In the genomic region with DNA sequence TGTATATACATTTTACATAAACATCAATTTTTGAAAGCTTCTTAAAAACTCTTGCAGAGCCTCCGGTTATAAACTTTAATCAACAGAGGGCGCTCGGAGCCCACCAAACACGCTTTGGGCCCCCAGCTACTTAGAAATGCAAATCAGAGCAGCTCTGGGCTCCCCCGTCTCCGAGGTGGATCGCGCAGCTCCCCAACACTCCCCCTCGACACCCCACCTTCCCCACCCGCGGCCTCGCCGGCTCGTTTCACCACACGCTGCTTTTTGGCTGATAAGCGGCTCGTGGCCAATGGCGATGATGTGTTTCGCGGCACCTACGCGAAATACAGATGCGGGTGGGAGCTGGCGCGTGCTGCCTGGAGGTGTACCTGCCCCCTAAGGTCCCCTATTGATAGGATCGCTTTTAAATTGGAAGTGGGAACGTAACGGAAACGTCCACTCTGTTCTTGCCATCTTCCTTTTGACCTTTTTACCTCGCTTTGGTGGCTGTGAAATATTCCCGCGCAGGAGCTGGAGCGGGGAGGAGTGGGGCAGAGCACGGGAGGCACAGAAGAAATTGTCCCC, we compare ENCODE assay signal across 8 cellular contexts. TPM values are rescaled to one million over a fixed set of nuclear protein-coding genes. Genes with fewer than 3 reads are reported as not detected.
DNase-seq lines count a peak whose midpoint lies in the region; ATAC-seq and TF ChIP-seq lines count a peak whose summit lies in the region.

No MANE protein-coding gene starts in this region.

- no peak for TF ChIP-seq POLR2A in prostate gland (IDR thresholded peaks at IDR 0.05)

- no peaks in the 10 kb centered on the region for H3K9me3 Mint-ChIP-seq in T-helper 1 cell treated with Interleukin-12 subunit alpha and Interleukin-12 subunit beta and Interleukin-4 antibody, amounts not matched to agents 30 μg/mL and 1 μg/mL, for 36 hours

- peaks cover 18% of the 10 kb centered on the region for H3K4me1 Mint-ChIP-seq in T-helper 1 cell treated with Interleukin-12 subunit alpha and Interleukin-12 subunit beta and Interleukin-4 antibody, amounts not matched to agents 30 μg/mL and 1 μg/mL, for 36 hours (ENCODE audit: low read depth)

- intact Hi-C loops in right cardiac atrium (cut with DNase I), result loop anchor here (2.0 to 10.0 kb wide), 6 partner anchors 212 to 1342 kb away; no protein-coding TSS in a partner anchor
- intact Hi-C loops in prostate gland (cut with DNase I), result loop anchor here (5.0 kb wide), 1 partner anchor 1129 kb away; no protein-coding TSS in a partner anchor

- H3K27ac ChIP-seq in right cardiac atrium (ENCODE audit: low read length) (no peak overlapping the region), prostate gland (no peak overlapping the region)

- under 1% methylated on average over 34 of the region's 34 CpGs for WGBS in right cardiac atrium
- WGBS in prostate gland, result 0% methylated on average over 34 of the region's 34 CpGs

- H3K4me3 ChIP-seq in right cardiac atrium (ENCODE audit: low read length), result peak overlapping the region; percentile 55
- peak overlapping the region; percentile 41 to 44 for H3K4me3 ChIP-seq in prostate gland

- H3K36me3 Mint-ChIP-seq in T-helper 1 cell treated with Interleukin-12 subunit alpha and Interleukin-12 subunit beta and Interleukin-4 antibody, amounts not matched to agents 30 μg/mL and 1 μg/mL, for 36 hours (ENCODE audit: low read depth), result no peaks in the 10 kb centered on the region

- no peaks in the 10 kb centered on the region for H3K27me3 ChIP-seq in right cardiac atrium (ENCODE audit: control insufficient read depth, insufficient read depth)
- no peaks in the 10 kb centered on the region for H3K27me3 ChIP-seq in prostate gland (replicated peaks; ENCODE audit: insufficient read depth)

- H3K9me3 ChIP-seq in right cardiac atrium (ENCODE audit: control insufficient read depth, low read length), result no peaks in the 10 kb centered on the region
- H3K9me3 ChIP-seq in prostate gland, result no peaks in the 10 kb centered on the region

- no peaks in the 10 kb centered on the region for H3K36me3 ChIP-seq in prostate gland

- H3K4me1 ChIP-seq in right cardiac atrium (ENCODE audit: control insufficient read depth, insufficient read depth, low read length) (no peaks in the 10 kb centered on the region), prostate gland (replicated peaks) (peaks cover 12% of the 10 kb centered on the region)

- TF ChIP-seq CTCF in prostate gland (IDR thresholded peaks at IDR 0.05), result peak; percentile 50 to 63 (median 57)

- peak; percentile 83 for DNase-seq in SIG-M5 treated with dmso at 0.1 percent for 504 hours (lab: John Stamatoyannopoulos, UW; ENCODE audit: unreplicated experiment)
- DNase-seq in SIG-M5 (lab: John Stamatoyannopoulos, UW), result no peak
- DNase-seq in NCI-H1092 treated with DMSO at 0.1 percent for 48 hours (lab: John Stamatoyannopoulos, UW), result peak; percentile 83
- DNase-seq in amniotic stem cell (lab: John Stamatoyannopoulos, UW), result peak; percentile 39
- DNase-seq in right cardiac atrium, result peak in 2 of 3 donors; percentile 44 to 59
- DNase-seq in prostate gland (ENCODE audit: low spot score), result peak; percentile 59

- peak overlapping the region; percentile 74 for H3K4me3 Mint-ChIP-seq in T-helper 1 cell treated with Interleukin-12 subunit alpha and Interleukin-12 subunit beta and Interleukin-4 antibody, amounts not matched to agents 30 μg/mL and 1 μg/mL, for 36 hours

- ATAC-seq in right cardiac atrium (peak; percentile 41), HG03565 (IDR thresholded peaks at IDR 0.05; ENCODE audit: unreplicated experiment) (no peak)

- H3K27ac Mint-ChIP-seq in T-helper 1 cell treated with Interleukin-12 subunit alpha and Interleukin-12 subunit beta and Interleukin-4 antibody, amounts not matched to agents 30 μg/mL and 1 μg/mL, for 36 hours, result no peak overlapping the region

- H3K27me3 Mint-ChIP-seq in T-helper 1 cell treated with Interleukin-12 subunit alpha and Interleukin-12 subunit beta and Interleukin-4 antibody, amounts not matched to agents 30 μg/mL and 1 μg/mL, for 36 hours (ENCODE audit: low read depth), result peaks cover 70% of the 10 kb centered on the region

RNA-seq across cellular contexts. Expression of a gene that starts 1.6 kb away (rescaled TPM):
- under 1 TPM; 0.25 to 0.41 (median 0.32) TPM for total RNA-seq in right cardiac atrium
- polyA plus RNA-seq in right cardiac atrium, result 0.11 TPM
- total RNA-seq in prostate gland, result 1 to 10 TPM; 3.3 to 3.8 TPM
